In the genomic region with DNA sequence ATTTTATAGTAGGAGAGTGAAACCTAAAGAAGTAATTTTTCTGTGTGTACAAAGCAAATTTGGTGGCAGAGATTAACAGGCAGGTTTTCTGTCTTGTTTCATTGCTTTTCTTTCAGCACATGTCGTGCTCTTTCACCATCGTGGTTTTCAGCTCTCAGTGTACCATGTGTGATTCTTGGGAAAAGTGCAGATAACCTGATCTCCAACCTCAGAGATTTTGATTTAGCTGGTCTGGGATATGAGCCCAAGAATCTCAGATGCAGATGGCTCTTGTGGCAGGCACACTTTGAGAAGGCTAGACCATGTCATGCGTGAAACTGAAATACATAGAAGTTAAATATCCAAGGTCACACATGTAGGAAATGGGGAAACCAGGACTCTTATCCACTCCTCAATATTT, we compare ENCODE assay signal across 17 cellular contexts.
DNase-seq lines count a peak whose midpoint lies in the region; TF ChIP-seq lines count a peak whose summit lies in the region.
"Had no signal": no experiment of that assay in that cellular context is flagged by ENCODE, and none has a peak within 500 bp of the region (broad histone marks: within the 10 kb centered on the region; RNA-seq: fewer than 3 reads in every experiment).

No MANE protein-coding gene starts in this region.

- H3K27ac ChIP-seq in brain microvascular endothelial cell: no peak overlapping the region
- H3K27ac ChIP-seq: BLaER1 treated with 17β-estradiol and CSF1 and Interleukin-3, amounts not matched to agents 10 nM and 100 nM; GM23248; Peyer's patch had no signal

- H3K4me3 ChIP-seq in brain microvascular endothelial cell (ENCODE audit: low read depth, low read length): no peak overlapping the region
- no peak overlapping the region for H3K4me3 ChIP-seq in fibroblast of villous mesenchyme (ENCODE audit: low read depth, low read length)
- H3K4me3 ChIP-seq: A549; BLaER1 treated with 17β-estradiol and CSF1 and Interleukin-3, amounts not matched to agents 10 nM and 100 nM; GM12878; GM23248; Peyer's patch had no signal

- TF ChIP-seq CTCF in brain microvascular endothelial cell (IDR thresholded peaks at IDR 0.05; ENCODE audit: low read depth, low read length, missing control alignments) (no peak), fibroblast of villous mesenchyme (IDR thresholded peaks at IDR 0.05; ENCODE audit: insufficient read depth, low read depth, low read length) (no peak)

- in situ Hi-C loops in brain microvascular endothelial cell (cut with HindIII; ENCODE audit: low pct_ligation_motif_present, low sequenced_read_pairs): no loop called here

- H3K27me3 ChIP-seq in brain microvascular endothelial cell (replicated peaks): no peaks in the 10 kb centered on the region
- H3K27me3 ChIP-seq: BLaER1 treated with 17β-estradiol and CSF1 and Interleukin-3, amounts not matched to agents 10 nM and 100 nM; Peyer's patch had no signal

- H3K36me3 ChIP-seq in brain microvascular endothelial cell (replicated peaks): no peaks in the 10 kb centered on the region
- H3K36me3 ChIP-seq: Peyer's patch had no signal

- peak; percentile 49 for DNase-seq in DMS 273 (lab: John Stamatoyannopoulos, UW; ENCODE audit: unreplicated experiment)
- peak; percentile 56 for DNase-seq in LHCN-M2 (ENCODE audit: low read depth)
- DNase-seq in brain microvascular endothelial cell: peak; percentile 16
- DNase-seq in fibroblast of villous mesenchyme (ENCODE audit: low read depth): peak; percentile 36
- DNase-seq in stimulated activated CD4-positive, alpha-beta T cell treated with anti-CD3 and anti-CD28 coated beads, Interleukin-4, amount 100 ng/mL, for 24 hours: no peak
- DNase-seq in KG1 (lab: John Stamatoyannopoulos, UW): no peak
- no peak for DNase-seq in SW480 (ENCODE audit: low spot score)
- no peak for DNase-seq in pons (ENCODE audit: low spot score)
- DNase-seq: KBM-7, NCI-H1048, NCI-H1436, NCI-H2029 treated with DMSO at 0.1 percent for 48 hours, Peyer's patch had no signal

Comparison
In these comparisons a context has a peak if more than half of its experiments do, and no peak if none do; other contexts are left out.
1. DNase-seq: peak in DMS 273 (single experiment), LHCN-M2 (single experiment), brain microvascular endothelial cell (single experiment) and fibroblast of villous mesenchyme (single experiment); none in stimulated activated CD4-positive, alpha-beta T cell treated with anti-CD3 and anti-CD28 coated beads, Interleukin-4, amount 100 ng/mL, for 24 hours (single experiment), KG1 (single experiment), SW480 (single experiment) and pons (single experiment).